Comparison of ENCODE assay signal across 7 cellular contexts in the genomic region with DNA sequence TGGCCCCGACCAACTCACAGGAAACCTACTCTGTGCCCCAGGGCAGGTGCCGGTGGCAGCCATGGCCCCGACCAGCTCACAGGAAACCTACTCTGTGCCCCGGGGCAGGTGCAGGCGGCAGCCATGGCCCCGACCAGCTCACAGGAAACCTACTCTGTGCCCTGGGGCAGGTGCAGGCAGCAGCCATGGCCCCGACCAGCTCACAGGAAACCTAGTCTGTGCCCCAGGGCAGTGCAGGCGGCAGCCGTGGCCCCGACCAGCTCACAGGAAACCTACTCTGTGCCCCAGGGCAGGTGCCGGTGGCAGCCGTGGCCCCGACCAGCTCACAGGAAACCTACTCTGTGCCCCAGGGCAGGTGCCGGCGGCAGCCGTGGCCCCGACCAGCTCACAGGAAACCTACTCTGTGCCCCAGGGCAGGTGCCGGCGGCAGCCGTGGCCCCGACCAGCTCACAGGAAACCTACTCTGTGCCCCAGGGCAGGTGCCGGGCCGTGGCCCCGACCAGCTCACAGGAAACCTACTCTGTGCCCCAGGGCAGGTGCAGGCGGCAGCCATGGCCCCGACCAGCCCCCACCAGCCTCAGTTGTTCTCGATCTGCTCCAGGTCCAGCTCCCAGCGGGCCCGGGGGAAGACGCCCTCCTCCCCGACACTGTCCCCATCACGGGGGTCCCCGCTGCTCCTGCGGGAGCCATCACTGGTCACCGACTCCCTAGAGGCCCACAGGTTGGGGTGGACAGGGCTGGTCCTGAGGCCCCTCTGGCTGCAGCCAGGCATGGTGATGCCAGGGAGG. TPM values are rescaled to one million over a fixed set of nuclear protein-coding genes. Genes with fewer than 3 reads are reported as not detected.
DNase-seq lines count a peak whose midpoint lies in the region; TF ChIP-seq lines count a peak whose summit lies in the region.
"Not testable (repeated sequence)": the region's sequence is repeated elsewhere in the genome, so short reads cannot be mapped to it uniquely, and the experiment has no call there.

No MANE protein-coding gene starts in this region.

- TF ChIP-seq CTCF in endodermal cell (conservative IDR thresholded peaks at IDR 0.05); neural progenitor cell (IDR thresholded peaks at IDR 0.05); spleen (IDR thresholded peaks at IDR 0.05 in 8 of 11, conservative IDR thresholded peaks at IDR 0.05 in 3 of 11): not testable (repeated sequence)

- peak overlapping the region; percentile 80 for H3K4me2 ChIP-seq in BLaER1
- not testable (repeated sequence) for H3K4me2 ChIP-seq in neural progenitor cell

- peak; percentile 9 for DNase-seq in Jurkat, Clone E6-1 (ENCODE audit: low read depth, low spot score)
- not testable (repeated sequence) for DNase-seq in SK-N-MC (ENCODE audit: low read depth, low spot score); endodermal cell; neural progenitor cell (ENCODE audit: low spot score)
- DNase-seq in dermis blood vessel endothelial cell (peak; percentile 29), spleen (peak; percentile 74)

- not testable (repeated sequence) for H3K9me3 ChIP-seq in BLaER1; SK-N-MC (ENCODE audit: low read depth, low read length); endodermal cell (ENCODE audit: control insufficient read depth, low read length); neural progenitor cell (ENCODE audit: low read depth); spleen

- H3K4me1 Mint-ChIP-seq in endodermal cell: not testable (repeated sequence)
- H3K4me1 Mint-ChIP-seq in neural progenitor cell: peaks cover 20% of the 10 kb centered on the region

- peaks cover 25% of the 10 kb centered on the region for H4K20me1 ChIP-seq in BLaER1
- not testable (repeated sequence) for H4K20me1 ChIP-seq in neural progenitor cell (ENCODE audit: low read depth)

- WGBS in endodermal cell (ENCODE audit: insufficient coverage in 1 of 2, insufficient read length in 1 of 2), 2 experiments: 85 to 92% methylated on average over 6 to 32 of the region's 35 CpGs
- WGBS in spleen, 5 donors: 82 to 88% (median 85%) methylated on average over 20 to 35 of the region's 35 CpGs

- not testable (repeated sequence) for H3F3A ChIP-seq in neural progenitor cell (ENCODE audit: low read depth)

- not testable (repeated sequence) for H3K27ac Mint-ChIP-seq in endodermal cell
- peak overlapping the region; percentile 25 for H3K27ac Mint-ChIP-seq in neural progenitor cell

- not testable (repeated sequence) for H3K27ac ChIP-seq in BLaER1, neural progenitor cell, spleen
- H3K27ac ChIP-seq in SK-N-MC (peak overlapping the region; percentile 85), endodermal cell (ENCODE audit: low read depth, low read length) (peak overlapping the region; percentile 22)

- H3K36me3 Mint-ChIP-seq in endodermal cell (ENCODE audit: low read depth); neural progenitor cell: not testable (repeated sequence)

- not testable (repeated sequence) for H3K36me3 ChIP-seq in BLaER1; SK-N-MC (ENCODE audit: insufficient read depth, low read length); endodermal cell (ENCODE audit: control insufficient read depth, insufficient read depth, low read length); neural progenitor cell; spleen

- H3K4me3 Mint-ChIP-seq in endodermal cell, neural progenitor cell: not testable (repeated sequence)

- TF ChIP-seq POLR2A in spleen (IDR thresholded peaks at IDR 0.05): not testable (repeated sequence)

- intact Hi-C loops in spleen (cut with DNase I; ENCODE audit: low total_unique reads): not testable (repeated sequence)

- H3K27me3 ChIP-seq in BLaER1: peaks cover 34% of the 10 kb centered on the region
- not testable (repeated sequence) for H3K27me3 ChIP-seq in endodermal cell (ENCODE audit: control insufficient read depth, insufficient read depth, low read length, poor library complexity, severe bottlenecking); neural progenitor cell; spleen (replicated peaks in 1 of 7)

- not testable (repeated sequence) for H2AFZ ChIP-seq in neural progenitor cell (replicated peaks)

- peaks cover 85% of the 10 kb centered on the region for H3K4me1 ChIP-seq in BLaER1
- not testable (repeated sequence) for H3K4me1 ChIP-seq in endodermal cell (ENCODE audit: control insufficient read depth, insufficient read depth, low read length); spleen
- peaks cover 11% of the 10 kb centered on the region for H3K4me1 ChIP-seq in neural progenitor cell

- not testable (repeated sequence) for H3K27me3 Mint-ChIP-seq in endodermal cell (ENCODE audit: insufficient read depth); neural progenitor cell (ENCODE audit: insufficient read depth, low read depth)

- not testable (repeated sequence) for H3K9me3 Mint-ChIP-seq in endodermal cell, neural progenitor cell

- not testable (repeated sequence) for H3K79me2 ChIP-seq in neural progenitor cell (ENCODE audit: low read depth)

- H3K9ac ChIP-seq in BLaER1; SK-N-MC (ENCODE audit: insufficient read length); endodermal cell (ENCODE audit: extremely low read depth, low read length, poor library complexity, severe bottlenecking); neural progenitor cell: not testable (repeated sequence)

- H3K4me3 ChIP-seq in BLaER1; Jurkat, Clone E6-1 (ENCODE audit: low read length); endodermal cell (ENCODE audit: low read length); neural progenitor cell; spleen: not testable (repeated sequence)
- H3K4me3 ChIP-seq in SK-N-MC: peak overlapping the region; percentile 55

RNA-seq across cellular contexts. Expression of a gene that starts 43.2 kb away (rescaled TPM):
- 2.3 TPM for polyA plus RNA-seq in Jurkat, Clone E6-1 (2012; ENCODE audit: insufficient read depth, insufficient read length)
- total RNA-seq in dermis blood vessel endothelial cell (1.1 and 2.4 TPM in 2 replicates), endodermal cell (1 to 10 TPM; 3.7 to 4.9 TPM), neural progenitor cell (ENCODE audit: low replicate concordance) (3.2 and 10.3 TPM in 2 replicates), spleen (1 to 10 TPM in 6 of 7 donors, under 1 TPM in 1; 0.60 to 4.3 (median 1.9) TPM)
- polyA plus RNA-seq in endodermal cell (2013, experiment 1 of 2): 3.0 TPM
- 3.6 TPM for polyA plus RNA-seq in endodermal cell (2013, experiment 2 of 2)
- 1 to 10 TPM; 1.2 to 2.7 (median 2.4) TPM for polyA plus RNA-seq in spleen
